Comparison of ENCODE assay signal across 26 cellular contexts in the genomic region with DNA sequence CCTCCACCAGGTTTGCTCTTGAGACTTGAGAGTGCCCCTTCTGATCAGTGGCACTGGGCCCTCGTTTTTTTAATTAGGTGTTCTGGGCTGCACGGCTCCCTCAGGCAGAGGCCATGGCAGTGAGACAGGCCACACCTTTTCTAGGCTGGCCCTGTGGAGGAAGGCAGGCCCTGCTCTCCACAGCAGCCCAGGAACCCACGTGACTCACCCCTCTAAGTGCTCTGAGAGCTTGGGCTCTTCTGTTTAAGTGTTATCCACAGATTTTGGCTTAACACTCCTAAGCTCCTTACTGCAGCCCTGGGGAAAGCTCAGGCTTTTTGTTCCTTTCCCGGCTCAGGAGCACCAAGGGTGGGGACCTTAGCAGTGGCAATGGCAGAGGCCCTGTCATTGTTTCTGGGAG.
"Had no signal": no experiment of that assay in that cellular context is flagged by ENCODE, and none has a peak within 500 bp of the region (broad histone marks: within the 10 kb centered on the region; RNA-seq: fewer than 3 reads in every experiment).

No MANE protein-coding gene starts in this region.

- H3K4me1 ChIP-seq: Peyer's patch had no signal

- H3K4me1 Mint-ChIP-seq: activated naive CD4-positive, alpha-beta T cell treated with anti-CD3 and anti-CD28 coated beads, Interleukin-2, amount 10 ng/mL, durations not matched to agents 7 days and 5 days; activated T-helper 17 cell treated with anti-CD3 and anti-CD28 coated beads, Interleukin-2, amount 50 U/mL, for 72 hours had no signal

- H3K4me3 Mint-ChIP-seq: activated CD4-positive, alpha-beta memory T cell treated with anti-CD3 and anti-CD28 coated beads for 36 hours; activated CD4-positive, alpha-beta T cell treated with anti-CD3 and anti-CD28 coated beads, Interleukin-2, amount 10 ng/mL, durations not matched to agents 7 days and 5 days; activated naive CD4-positive, alpha-beta T cell treated with anti-CD3 and anti-CD28 coated beads, Interleukin-2, amount 10 ng/mL, durations not matched to agents 7 days and 5 days; activated naive CD8-positive, alpha-beta T cell treated with anti-CD3 and anti-CD28 coated beads for 36 hours; activated T-cell treated with anti-CD3 and anti-CD28 coated beads, Interleukin-2, amount 50 U/mL, for 4 hours; activated T-helper 17 cell treated with anti-CD3 and anti-CD28 coated beads, Interleukin-2, amount 50 U/mL, for 72 hours; T-helper 1 cell treated with Interleukin-12 subunit alpha and Interleukin-12 subunit beta and Interleukin-4 antibody, amounts not matched to agents 30 μg/mL and 1 μg/mL, for 36 hours had no signal

- H3K4me3 ChIP-seq: cardiac muscle cell, MG63, Peyer's patch had no signal

- DNase-seq: activated CD4-positive, alpha-beta memory T cell treated with anti-CD3 and anti-CD28 coated beads for 36 hours; activated CD4-positive, alpha-beta T cell treated with anti-CD3 and anti-CD28 coated beads, Interleukin-2, amount 10 ng/mL, durations not matched to agents 7 days and 5 days; activated CD4-positive, CD25-positive, alpha-beta regulatory T cell; activated CD8-positive, alpha-beta memory T cell treated with anti-CD3 and anti-CD28 coated beads for 24 hours; activated gamma-delta T cell treated with Interleukin-2 at 50 U/mL for 16 hours; activated naive CD4-positive, alpha-beta T cell treated with anti-CD3 and anti-CD28 coated beads, Interleukin-2, amount 10 ng/mL, durations not matched to agents 7 days and 5 days; activated naive CD8-positive, alpha-beta T cell treated with anti-CD3 and anti-CD28 coated beads for 36 hours; activated T-cell treated with anti-CD3 and anti-CD28 coated beads, Interleukin-2, amount 50 U/mL, for 4 hours; brain microvascular endothelial cell; MG63; MV-4-11; NCI-H1092 treated with DMSO at 0.1 percent for 48 hours; NCI-H1417 treated with DMSO at 0.1 percent for 48 hours; NCI-H1694; NCI-H2029; NCI-H2107; NCI-H510A treated with DMSO at 0.1 percent for 48 hours; NCI-H774; NK-92 treated with Interleukin-12 subunit alpha and Interleukin-12 subunit beta, amount 100 ng/mL, for 24 hours; OCI-M1; Peyer's patch; SHP77 had no signal

- H3K27me3 ChIP-seq: brain microvascular endothelial cell, cardiac muscle cell, MG63, Peyer's patch had no signal

- H3K27ac Mint-ChIP-seq: activated CD4-positive, alpha-beta memory T cell treated with anti-CD3 and anti-CD28 coated beads for 36 hours; activated CD4-positive, alpha-beta T cell treated with anti-CD3 and anti-CD28 coated beads, Interleukin-2, amount 10 ng/mL, durations not matched to agents 7 days and 5 days; activated naive CD4-positive, alpha-beta T cell treated with anti-CD3 and anti-CD28 coated beads, Interleukin-2, amount 10 ng/mL, durations not matched to agents 7 days and 5 days; activated naive CD8-positive, alpha-beta T cell treated with anti-CD3 and anti-CD28 coated beads for 36 hours; activated T-helper 17 cell treated with anti-CD3 and anti-CD28 coated beads, Interleukin-2, amount 50 U/mL, for 72 hours; T-helper 1 cell treated with Interleukin-12 subunit alpha and Interleukin-12 subunit beta and Interleukin-4 antibody, amounts not matched to agents 30 μg/mL and 1 μg/mL, for 36 hours had no signal

- H3K9me3 ChIP-seq: MG63 had no signal

- H3K9me3 Mint-ChIP-seq: activated CD4-positive, alpha-beta T cell treated with anti-CD3 and anti-CD28 coated beads, Interleukin-2, amount 10 ng/mL, durations not matched to agents 7 days and 5 days; activated T-helper 17 cell treated with anti-CD3 and anti-CD28 coated beads, Interleukin-2, amount 50 U/mL, for 72 hours had no signal

- H3K36me3 Mint-ChIP-seq: activated CD4-positive, alpha-beta memory T cell treated with anti-CD3 and anti-CD28 coated beads for 36 hours; activated naive CD4-positive, alpha-beta T cell treated with anti-CD3 and anti-CD28 coated beads, Interleukin-2, amount 10 ng/mL, durations not matched to agents 7 days and 5 days; activated naive CD8-positive, alpha-beta T cell treated with anti-CD3 and anti-CD28 coated beads for 36 hours had no signal

- ATAC-seq: activated T-cell treated with anti-CD3 and anti-CD28 coated beads, Interleukin-2, amount 50 U/mL, for 4 hours; activated T-helper 17 cell treated with anti-CD3 and anti-CD28 coated beads, Interleukin-2, amount 50 U/mL, for 72 hours had no signal

- H3K27ac ChIP-seq: brain microvascular endothelial cell, cardiac muscle cell, Peyer's patch, RWPE1 had no signal

- H3K27me3 Mint-ChIP-seq: activated CD4-positive, alpha-beta memory T cell treated with anti-CD3 and anti-CD28 coated beads for 36 hours; activated CD4-positive, alpha-beta T cell treated with anti-CD3 and anti-CD28 coated beads, Interleukin-2, amount 10 ng/mL, durations not matched to agents 7 days and 5 days; activated naive CD4-positive, alpha-beta T cell treated with anti-CD3 and anti-CD28 coated beads, Interleukin-2, amount 10 ng/mL, durations not matched to agents 7 days and 5 days; activated naive CD8-positive, alpha-beta T cell treated with anti-CD3 and anti-CD28 coated beads for 36 hours; activated T-helper 17 cell treated with anti-CD3 and anti-CD28 coated beads, Interleukin-2, amount 50 U/mL, for 72 hours had no signal
